1 cellular context compared by ENCODE assay signal in genomic region chr12:106773945-106774807, GRCh38.
TF ChIP-seq lines count a peak whose summit lies in the region.

Gene RIC8B (plus strand): TSS chr12:106774682. CDS start chr12:106774746, 64 bp downstream.

TF ChIP-seq in HepG2, 621 proteins besides CTCF, POLR2A, EP300 and RAD21 (continued from another document and continues in another):
- TF ChIP-seq ZNF333 (CRISPR knock-in tag; IDR thresholded peaks at IDR 0.05; ENCODE audit: borderline replicate concordance) (peak; percentile 96), NKX3-1 (CRISPR knock-in tag; IDR thresholded peaks at IDR 0.05) (no peak), KDM1A (CRISPR knock-in tag; IDR thresholded peaks at IDR 0.05) (no peak), GZF1 (CRISPR knock-in tag; IDR thresholded peaks at IDR 0.05) (no peak; the same call in 1 of the 2 replicates), NFYB (CRISPR knock-in tag; IDR thresholded peaks at IDR 0.05) (peak; percentile 63; the same call in 1 of the 2 replicates), GATAD1 (CRISPR knock-in tag; IDR thresholded peaks at IDR 0.05) (peak; percentile 81), TIGD3 (CRISPR knock-in tag; IDR thresholded peaks at IDR 0.05; ENCODE audit: borderline replicate concordance) (no peak), TBL1XR1 (IDR thresholded peaks at IDR 0.05; ENCODE audit: borderline replicate concordance, low read length, partially characterized antibody) (peak; percentile 58), TAF15 (IDR thresholded peaks at IDR 0.05; ENCODE audit: low read depth, low read length, poor library complexity, severe bottlenecking) (no peak), MTF2 (CRISPR knock-in tag; IDR thresholded peaks at IDR 0.05; ENCODE audit: borderline replicate concordance) (no peak), HOXA3 (CRISPR knock-in tag; IDR thresholded peaks at IDR 0.05) (peak; percentile 81), PAWR (CRISPR knock-in tag; IDR thresholded peaks at IDR 0.05; ENCODE audit: borderline replicate concordance) (no peak), ZNF207 (IDR thresholded peaks at IDR 0.05; ENCODE audit: borderline replicate concordance) (no peak), HDAC2 (CRISPR knock-in tag; IDR thresholded peaks at IDR 0.05) (peak; percentile 36; the same call in 1 of the 2 replicates), ZNF33A (CRISPR knock-in tag; IDR thresholded peaks at IDR 0.05; ENCODE audit: borderline replicate concordance) (no peak), RFX5 (IDR thresholded peaks at IDR 0.05; ENCODE audit: low read depth, low read length) (0 out of 2 replicates have a peak, but pooled peaks have one; percentile 6), KLF15 (CRISPR knock-in tag; IDR thresholded peaks at IDR 0.05; ENCODE audit: borderline replicate concordance) (no peak), FUBP1 (CRISPR knock-in tag; IDR thresholded peaks at IDR 0.05; ENCODE audit: borderline replicate concordance) (no peak), MED1 (CRISPR knock-in tag; IDR thresholded peaks at IDR 0.05) (no peak; the same call in none of the 2 replicates), PPARG (CRISPR knock-in tag; conservative IDR thresholded peaks at IDR 0.05) (no peak; the same call in 1 of the 2 replicates), ADNP (CRISPR knock-in tag; IDR thresholded peaks at IDR 0.05) (no peak), GMEB1 (CRISPR knock-in tag; IDR thresholded peaks at IDR 0.05; ENCODE audit: borderline replicate concordance) (peak; percentile 92), NFKBIZ (CRISPR knock-in tag; IDR thresholded peaks at IDR 0.05) (peak; percentile 29; the same call in 1 of the 2 replicates), ZMYM3 (CRISPR knock-in tag; IDR thresholded peaks at IDR 0.05) (no peak), SOX5 (CRISPR knock-in tag; IDR thresholded peaks at IDR 0.05; ENCODE audit: borderline replicate concordance) (no peak; the same call in none of the 2 replicates), NFE2L2 (IDR thresholded peaks at IDR 0.05; ENCODE audit: low read length) (no peak)
- TF ChIP-seq, protein P1, sequence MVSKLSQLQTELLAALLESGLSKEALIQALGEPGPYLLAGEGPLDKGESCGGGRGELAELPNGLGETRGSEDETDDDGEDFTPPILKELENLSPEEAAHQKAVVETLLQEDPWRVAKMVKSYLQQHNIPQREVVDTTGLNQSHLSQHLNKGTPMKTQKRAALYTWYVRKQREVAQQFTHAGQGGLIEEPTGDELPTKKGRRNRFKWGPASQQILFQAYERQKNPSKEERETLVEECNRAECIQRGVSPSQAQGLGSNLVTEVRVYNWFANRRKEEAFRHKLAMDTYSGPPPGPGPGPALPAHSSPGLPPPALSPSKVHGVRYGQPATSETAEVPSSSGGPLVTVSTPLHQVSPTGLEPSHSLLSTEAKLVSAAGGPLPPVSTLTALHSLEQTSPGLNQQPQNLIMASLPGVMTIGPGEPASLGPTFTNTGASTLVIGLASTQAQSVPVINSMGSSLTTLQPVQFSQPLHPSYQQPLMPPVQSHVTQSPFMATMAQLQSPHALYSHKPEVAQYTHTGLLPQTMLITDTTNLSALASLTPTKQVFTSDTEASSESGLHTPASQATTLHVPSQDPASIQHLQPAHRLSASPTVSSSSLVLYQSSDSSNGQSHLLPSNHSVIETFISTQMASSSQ (IDR thresholded peaks at IDR 0.05; ENCODE audit: low read depth) = no peak
- TF ChIP-seq, protein P1 (CRISPR knock-in tag; IDR thresholded peaks at IDR 0.05; ENCODE audit: borderline replicate concordance) = peak; percentile 50; the same call in 1 of the 2 replicates
- TF ChIP-seq, protein P2, sequence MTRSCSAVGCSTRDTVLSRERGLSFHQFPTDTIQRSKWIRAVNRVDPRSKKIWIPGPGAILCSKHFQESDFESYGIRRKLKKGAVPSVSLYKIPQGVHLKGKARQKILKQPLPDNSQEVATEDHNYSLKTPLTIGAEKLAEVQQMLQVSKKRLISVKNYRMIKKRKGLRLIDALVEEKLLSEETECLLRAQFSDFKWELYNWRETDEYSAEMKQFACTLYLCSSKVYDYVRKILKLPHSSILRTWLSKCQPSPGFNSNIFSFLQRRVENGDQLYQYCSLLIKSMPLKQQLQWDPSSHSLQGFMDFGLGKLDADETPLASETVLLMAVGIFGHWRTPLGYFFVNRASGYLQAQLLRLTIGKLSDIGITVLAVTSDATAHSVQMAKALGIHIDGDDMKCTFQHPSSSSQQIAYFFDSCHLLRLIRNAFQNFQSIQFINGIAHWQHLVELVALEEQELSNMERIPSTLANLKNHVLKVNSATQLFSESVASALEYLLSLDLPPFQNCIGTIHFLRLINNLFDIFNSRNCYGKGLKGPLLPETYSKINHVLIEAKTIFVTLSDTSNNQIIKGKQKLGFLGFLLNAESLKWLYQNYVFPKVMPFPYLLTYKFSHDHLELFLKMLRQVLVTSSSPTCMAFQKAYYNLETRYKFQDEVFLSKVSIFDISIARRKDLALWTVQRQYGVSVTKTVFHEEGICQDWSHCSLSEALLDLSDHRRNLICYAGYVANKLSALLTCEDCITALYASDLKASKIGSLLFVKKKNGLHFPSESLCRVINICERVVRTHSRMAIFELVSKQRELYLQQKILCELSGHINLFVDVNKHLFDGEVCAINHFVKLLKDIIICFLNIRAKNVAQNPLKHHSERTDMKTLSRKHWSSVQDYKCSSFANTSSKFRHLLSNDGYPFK (CRISPR knock-in tag; IDR thresholded peaks at IDR 0.05; ENCODE audit: borderline replicate concordance) = peak; percentile 89
- TF ChIP-seq, protein P3, sequence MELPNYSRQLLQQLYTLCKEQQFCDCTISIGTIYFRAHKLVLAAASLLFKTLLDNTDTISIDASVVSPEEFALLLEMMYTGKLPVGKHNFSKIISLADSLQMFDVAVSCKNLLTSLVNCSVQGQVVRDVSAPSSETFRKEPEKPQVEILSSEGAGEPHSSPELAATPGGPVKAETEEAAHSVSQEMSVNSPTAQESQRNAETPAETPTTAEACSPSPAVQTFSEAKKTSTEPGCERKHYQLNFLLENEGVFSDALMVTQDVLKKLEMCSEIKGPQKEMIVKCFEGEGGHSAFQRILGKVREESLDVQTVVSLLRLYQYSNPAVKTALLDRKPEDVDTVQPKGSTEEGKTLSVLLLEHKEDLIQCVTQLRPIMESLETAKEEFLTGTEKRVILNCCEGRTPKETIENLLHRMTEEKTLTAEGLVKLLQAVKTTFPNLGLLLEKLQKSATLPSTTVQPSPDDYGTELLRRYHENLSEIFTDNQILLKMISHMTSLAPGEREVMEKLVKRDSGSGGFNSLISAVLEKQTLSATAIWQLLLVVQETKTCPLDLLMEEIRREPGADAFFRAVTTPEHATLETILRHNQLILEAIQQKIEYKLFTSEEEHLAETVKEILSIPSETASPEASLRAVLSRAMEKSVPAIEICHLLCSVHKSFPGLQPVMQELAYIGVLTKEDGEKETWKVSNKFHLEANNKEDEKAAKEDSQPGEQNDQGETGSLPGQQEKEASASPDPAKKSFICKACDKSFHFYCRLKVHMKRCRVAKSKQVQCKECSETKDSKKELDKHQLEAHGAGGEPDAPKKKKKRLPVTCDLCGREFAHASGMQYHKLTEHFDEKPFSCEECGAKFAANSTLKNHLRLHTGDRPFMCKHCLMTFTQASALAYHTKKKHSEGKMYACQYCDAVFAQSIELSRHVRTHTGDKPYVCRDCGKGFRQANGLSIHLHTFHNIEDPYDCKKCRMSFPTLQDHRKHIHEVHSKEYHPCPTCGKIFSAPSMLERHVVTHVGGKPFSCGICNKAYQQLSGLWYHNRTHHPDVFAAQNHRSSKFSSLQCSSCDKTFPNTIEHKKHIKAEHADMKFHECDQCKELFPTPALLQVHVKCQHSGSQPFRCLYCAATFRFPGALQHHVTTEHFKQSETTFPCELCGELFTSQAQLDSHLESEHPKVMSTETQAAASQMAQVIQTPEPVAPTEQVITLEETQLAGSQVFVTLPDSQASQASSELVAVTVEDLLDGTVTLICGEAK (IDR thresholded peaks at IDR 0.05) = no peak
- TF ChIP-seq, protein P3 (CRISPR knock-in tag; IDR thresholded peaks at IDR 0.05) = no peak; the same call in 1 of the 2 replicates
- TF ChIP-seq, protein P4, sequence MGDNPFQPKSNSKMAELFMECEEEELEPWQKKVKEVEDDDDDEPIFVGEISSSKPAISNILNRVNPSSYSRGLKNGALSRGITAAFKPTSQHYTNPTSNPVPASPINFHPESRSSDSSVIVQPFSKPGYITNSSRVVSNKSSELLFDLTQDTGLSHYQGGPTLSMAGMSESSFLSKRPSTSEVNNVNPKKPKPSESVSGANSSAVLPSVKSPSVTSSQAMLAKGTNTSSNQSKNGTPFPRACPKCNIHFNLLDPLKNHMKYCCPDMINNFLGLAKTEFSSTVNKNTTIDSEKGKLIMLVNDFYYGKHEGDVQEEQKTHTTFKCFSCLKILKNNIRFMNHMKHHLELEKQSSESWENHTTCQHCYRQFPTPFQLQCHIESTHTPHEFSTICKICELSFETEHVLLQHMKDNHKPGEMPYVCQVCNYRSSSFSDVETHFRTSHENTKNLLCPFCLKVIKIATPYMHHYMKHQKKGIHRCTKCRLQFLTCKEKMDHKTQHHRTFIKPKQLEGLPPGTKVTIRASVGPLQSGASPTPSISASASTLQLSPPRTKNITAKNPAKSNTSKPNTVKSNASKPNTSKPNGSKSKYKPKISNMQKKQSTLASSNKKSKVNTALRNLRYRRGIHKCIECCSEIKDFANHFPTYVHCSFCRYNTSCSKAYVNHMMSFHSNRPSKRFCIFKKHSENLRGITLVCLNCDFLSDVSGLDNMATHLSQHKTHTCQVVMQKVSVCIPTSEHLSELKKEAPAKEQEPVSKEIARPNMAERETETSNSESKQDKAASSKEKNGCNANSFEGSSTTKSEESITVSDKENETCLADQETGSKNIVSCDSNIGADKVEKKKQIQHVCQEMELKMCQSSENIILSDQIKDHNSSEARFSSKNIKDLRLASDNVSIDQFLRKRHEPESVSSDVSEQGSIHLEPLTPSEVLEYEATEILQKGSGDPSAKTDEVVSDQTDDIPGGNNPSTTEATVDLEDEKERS (CRISPR knock-in tag; IDR thresholded peaks at IDR 0.05) = 0 out of 2 replicates have a peak, but pooled peaks have one; percentile 18
